Comparison of ENCODE assay signal across 27 cellular contexts in genomic region chr16:82364690-82365089, GRCh38.
DNase-seq lines count a peak whose midpoint lies in the region; ATAC-seq, FAIRE-seq and TF ChIP-seq lines count a peak whose summit lies in the region.
"Had no signal": no experiment of that assay in that cellular context is flagged by ENCODE, and none has a peak within 500 bp of the region (broad histone marks: within the 10 kb centered on the region; RNA-seq: fewer than 3 reads in every experiment).

No MANE protein-coding gene starts in this region.

- H3K4me2 ChIP-seq in HepG2 (ENCODE audit: low read depth, low read length): no peak overlapping the region
- H3K4me2 ChIP-seq: BLaER1 had no signal

- CTCF ChIA-PET in HepG2 (lab: Yijun Ruan, JAX; ENCODE audit: low intra/inter-chr PET ratio, low total read pairs): no interaction called here
- CTCF ChIA-PET in activated naive CD4-positive, alpha-beta T cell treated with anti-CD3 and anti-CD28 coated beads, Interleukin-2, amount 10 ng/mL, durations not matched to agents 7 days and 5 days (lab: Charles Lee): no interaction called here

- intact Hi-C loops in HepG2 (cut with micrococcal nuclease; ENCODE audit: unreplicated experiment) (no loop called here), right lobe of liver (cut with DNase I) (no loop called here), tibial artery (cut with DNase I; ENCODE audit: low total_unique reads) (no loop called here)

- H3K4me3 Mint-ChIP-seq in activated naive CD4-positive, alpha-beta T cell treated with anti-CD3 and anti-CD28 coated beads, Interleukin-2, amount 10 ng/mL, durations not matched to agents 7 days and 5 days: no peak overlapping the region
- H3K4me3 Mint-ChIP-seq: CD14-positive monocyte; CD4-positive, alpha-beta memory T cell; CD4-positive, CD25-positive, alpha-beta regulatory T cell; CD8-positive, alpha-beta memory T cell had no signal

- H3K79me2 ChIP-seq in HepG2 (ENCODE audit: insufficient read depth, low read length): no peaks in the 10 kb centered on the region

- no peaks in the 10 kb centered on the region for H3K27me3 Mint-ChIP-seq in activated naive CD4-positive, alpha-beta T cell treated with anti-CD3 and anti-CD28 coated beads, Interleukin-2, amount 10 ng/mL, durations not matched to agents 7 days and 5 days

- H3K27ac ChIP-seq in HepG2 (ENCODE audit: extremely low read length, insufficient read depth, low read length) (no peak overlapping the region), right lobe of liver (no peak overlapping the region), tibial artery (no peak overlapping the region)
- H3K27ac ChIP-seq: BLaER1 had no signal

- H3K4me3 ChIP-seq in HepG2 (replicated peaks in 1 of 3; ENCODE audit: insufficient read depth in 1 of 3, low read depth in 2 of 3, low read length in 3 of 3) (no peak overlapping the region), right lobe of liver (no peak overlapping the region), tibial artery (no peak overlapping the region)
- H3K4me3 ChIP-seq: BLaER1, GM12878 had no signal

- H3K9me3 Mint-ChIP-seq in activated naive CD4-positive, alpha-beta T cell treated with anti-CD3 and anti-CD28 coated beads, Interleukin-2, amount 10 ng/mL, durations not matched to agents 7 days and 5 days: no peaks in the 10 kb centered on the region
- H3K9me3 Mint-ChIP-seq: CD4-positive, alpha-beta memory T cell had no signal

- FAIRE-seq in HepG2 (lab: Jason Lieb, UNC): peak; percentile 15
- FAIRE-seq: A204.1, GM12878, GM12892, GM18507 had no signal

- TF ChIP-seq CTCF in HepG2 (CRISPR knock-in tag; IDR thresholded peaks at IDR 0.05) (no peak), right lobe of liver (IDR thresholded peaks at IDR 0.05) (no peak), tibial artery (IDR thresholded peaks at IDR 0.05) (no peak)

- no TSS peak for BruUV-seq in HepG2 (replicated peaks; lab: Mats Ljungman, UMichigan)

- no peak for TF ChIP-seq RAD21 in HepG2 (CRISPR knock-in tag; IDR thresholded peaks at IDR 0.05)

- H3K9me3 ChIP-seq in HepG2 (ENCODE audit: low read length) (no peaks in the 10 kb centered on the region), right lobe of liver (no peaks in the 10 kb centered on the region), tibial artery (no peaks in the 10 kb centered on the region)
- H3K9me3 ChIP-seq: BE2C, BLaER1 had no signal

- H4K20me1 ChIP-seq in HepG2 (ENCODE audit: insufficient read depth, low read length): no peaks in the 10 kb centered on the region
- H4K20me1 ChIP-seq: BLaER1 had no signal

- ATAC-seq in HepG2: no peak
- ATAC-seq in right lobe of liver: no peak
- ATAC-seq: GM12878 had no signal

- H3K27ac Mint-ChIP-seq in activated naive CD4-positive, alpha-beta T cell treated with anti-CD3 and anti-CD28 coated beads, Interleukin-2, amount 10 ng/mL, durations not matched to agents 7 days and 5 days: no peak overlapping the region
- H3K27ac Mint-ChIP-seq: CD14-positive monocyte; CD4-positive, alpha-beta memory T cell; CD4-positive, CD25-positive, alpha-beta regulatory T cell had no signal

- DNase-seq in HepG2 (ENCODE audit: low spot score) (peak; percentile 7), right lobe of liver (no peak), DMS53 treated with DMSO at 0.1 percent for 48 hours (lab: John Stamatoyannopoulos, UW; ENCODE audit: unreplicated experiment) (peak; percentile 7), SW480 (ENCODE audit: low spot score) (peak; percentile 46), GM19240 (ENCODE audit: insufficient read length, low spot score) (no peak), tibial artery (no peak)
- no peak for DNase-seq in activated naive CD4-positive, alpha-beta T cell treated with anti-CD3 and anti-CD28 coated beads, Interleukin-2, amount 10 ng/mL, durations not matched to agents 7 days and 5 days
- DNase-seq: 8988T; ACHN; BE2C; C1 segment of cervical spinal cord; CD4-positive, alpha-beta memory T cell; CD4-positive, CD25-positive, alpha-beta regulatory T cell; CD8-positive, alpha-beta memory T cell; COR-L47; DMS 273 treated with DMSO at 0.1 percent for 48 hours; DMS153; DMS79; DND-41; EL; GDM1 had no signal

- TF ChIP-seq POLR2A in HepG2 (IDR thresholded peaks at IDR 0.05; ENCODE audit: insufficient read depth in 1 of 2, low read depth in 2 of 2, low read length in 2 of 2): no peak
- no peak for TF ChIP-seq POLR2A in right lobe of liver (IDR thresholded peaks at IDR 0.05)

- in situ Hi-C loops in HepG2 (cut with HindIII; ENCODE audit: extremely low pct_ligation_motif_present, low pct_unique_long_range_greater_than_20kb): no loop called here

- H3K36me3 ChIP-seq in HepG2 (replicated peaks in 1 of 2; ENCODE audit: control insufficient read depth in 1 of 2, insufficient read depth in 2 of 2, low read length in 2 of 2): no peaks in the 10 kb centered on the region
- no peaks in the 10 kb centered on the region for H3K36me3 ChIP-seq in right lobe of liver
- H3K36me3 ChIP-seq in tibial artery: no peaks in the 10 kb centered on the region
- H3K36me3 ChIP-seq: BE2C, BLaER1 had no signal

- H3K4me1 Mint-ChIP-seq in activated naive CD4-positive, alpha-beta T cell treated with anti-CD3 and anti-CD28 coated beads, Interleukin-2, amount 10 ng/mL, durations not matched to agents 7 days and 5 days: no peaks in the 10 kb centered on the region
- H3K4me1 Mint-ChIP-seq: CD14-positive monocyte; CD4-positive, alpha-beta memory T cell; CD4-positive, CD25-positive, alpha-beta regulatory T cell had no signal

- no peaks in the 10 kb centered on the region for H3K36me3 Mint-ChIP-seq in activated naive CD4-positive, alpha-beta T cell treated with anti-CD3 and anti-CD28 coated beads, Interleukin-2, amount 10 ng/mL, durations not matched to agents 7 days and 5 days
- H3K36me3 Mint-ChIP-seq: CD14-positive monocyte; CD4-positive, alpha-beta memory T cell; CD4-positive, CD25-positive, alpha-beta regulatory T cell; CD8-positive, alpha-beta memory T cell had no signal

- H3K9ac ChIP-seq in HepG2 (ENCODE audit: insufficient read depth, low read depth, low read length): no peak overlapping the region
- H3K9ac ChIP-seq: BLaER1 had no signal

- no peak for TF ChIP-seq EP300 in HepG2 (IDR thresholded peaks at IDR 0.05; ENCODE audit: low read depth in 2 of 2, low read length in 2 of 2)
- TF ChIP-seq EP300 in HepG2 (CRISPR knock-in tag; IDR thresholded peaks at IDR 0.05; ENCODE audit: borderline replicate concordance): no peak

- POLR2A ChIA-PET in HepG2 (lab: Yijun Ruan, JAX): no interaction called here

- H2AFZ ChIP-seq in HepG2 (ENCODE audit: low read length): no peak overlapping the region

- H3K4me1 ChIP-seq in HepG2 (ENCODE audit: insufficient read depth, low read length): no peaks in the 10 kb centered on the region
- no peaks in the 10 kb centered on the region for H3K4me1 ChIP-seq in right lobe of liver
- no peaks in the 10 kb centered on the region for H3K4me1 ChIP-seq in tibial artery
- H3K4me1 ChIP-seq: BE2C, BLaER1 had no signal

- H3K27me3 ChIP-seq in HepG2 (ENCODE audit: control insufficient read depth in 1 of 2, insufficient read depth in 2 of 2, low read length in 2 of 2) (peaks cover 0 to 6% of the 10 kb centered on the region in 2 experiments; a peak in 3 of 5 replicates), right lobe of liver (no peaks in the 10 kb centered on the region), tibial artery (no peaks in the 10 kb centered on the region)
- H3K27me3 ChIP-seq: BE2C, BLaER1 had no signal

- WGBS in HepG2 (ENCODE audit: low lambda C conversion rate): 3% methylated on average over 2 of the region's 2 CpGs
- 28% methylated on average over 2 of the region's 2 CpGs for WGBS in right lobe of liver (ENCODE audit: insufficient coverage, low coverage, low lambda C conversion rate, missing lambda C conversion rate)

TF ChIP-seq in HepG2, 621 proteins besides CTCF, POLR2A, EP300 and RAD21:
- TF ChIP-seq CENPX (CRISPR knock-in tag; IDR thresholded peaks at IDR 0.05) (no peak), ZNF782 (CRISPR knock-in tag; IDR thresholded peaks at IDR 0.05; ENCODE audit: borderline replicate concordance) (no peak), MBNL3 (CRISPR knock-in tag; conservative IDR thresholded peaks at IDR 0.05) (no peak), MTF1 (CRISPR knock-in tag; IDR thresholded peaks at IDR 0.05) (no peak), CBX1 (IDR thresholded peaks at IDR 0.05; ENCODE audit: low read depth) (no peak)

Comparison
In these comparisons a context has a peak if more than half of its experiments do, and no peak if none do; other contexts are left out.
1. DNase-seq: peak in HepG2 (single experiment), DMS53 treated with DMSO at 0.1 percent for 48 hours (single experiment) and SW480 (single experiment); none in right lobe of liver (0 of 3), GM19240 (single experiment), tibial artery (0 of 2) and activated naive CD4-positive, alpha-beta T cell treated with anti-CD3 and anti-CD28 coated beads, Interleukin-2, amount 10 ng/mL, durations not matched to agents 7 days and 5 days (single experiment).